In genomic region chr21:42216726-42217572, GRCh38 we compare ENCODE assay signal across 24 cellular contexts. TPM values are rescaled to one million over a fixed set of nuclear protein-coding genes. Genes with fewer than 3 reads are reported as not detected.
DNase-seq lines count a peak whose midpoint lies in the region; ATAC-seq and TF ChIP-seq lines count a peak whose summit lies in the region.
"Had no signal": no experiment of that assay in that cellular context is flagged by ENCODE, and none has a peak within 500 bp of the region (broad histone marks: within the 10 kb centered on the region; RNA-seq: fewer than 3 reads in every experiment).

No MANE protein-coding gene starts in this region.

- H3K4me3 Mint-ChIP-seq in CD4-positive, alpha-beta T cell: peak overlapping the region; percentile 70
- H3K4me3 Mint-ChIP-seq in neural progenitor cell: peak overlapping the region; percentile 46
- H3K4me3 Mint-ChIP-seq: activated CD8-positive, alpha-beta T cell treated with anti-CD3 and anti-CD28 coated beads, Interleukin-2, amount 10 ng/mL, durations not matched to agents 7 days and 5 days; activated naive CD4-positive, alpha-beta T cell treated with anti-CD3 and anti-CD28 coated beads for 36 hours; activated T-cell treated with anti-CD3 and anti-CD28 coated beads, Interleukin-2, amount 50 U/mL, for 4 hours had no signal

- H3K79me2 ChIP-seq in neural progenitor cell (ENCODE audit: low read depth): no peaks in the 10 kb centered on the region

- peaks cover 15% of the 10 kb centered on the region for H3K36me3 Mint-ChIP-seq in CD4-positive, alpha-beta T cell (ENCODE audit: low read depth)
- no peaks in the 10 kb centered on the region for H3K36me3 Mint-ChIP-seq in neural progenitor cell

- no peak overlapping the region for H3K4me3 ChIP-seq in coronary artery
- H3K4me3 ChIP-seq in neural progenitor cell: no peak overlapping the region
- H3K4me3 ChIP-seq: prostate gland, SJCRH30, testis had no signal

- H3K4me2 ChIP-seq in neural progenitor cell: no peak overlapping the region

- CTCF ChIA-PET in CD4-positive, alpha-beta T cell (lab: Charles Lee): interaction anchor here (0.7 kb wide), 1 partner anchor 24 kb away, joined by 5 read pairs; no protein-coding TSS in a partner anchor

- H2AFZ ChIP-seq in neural progenitor cell (replicated peaks): no peak overlapping the region

- no peaks in the 10 kb centered on the region for H3F3A ChIP-seq in neural progenitor cell (ENCODE audit: low read depth)

- TF ChIP-seq CTCF in CD4-positive, alpha-beta T cell (IDR thresholded peaks at IDR 0.05): no peak
- no peak for TF ChIP-seq CTCF in coronary artery (IDR thresholded peaks at IDR 0.05)
- no peak for TF ChIP-seq CTCF in neural progenitor cell (IDR thresholded peaks at IDR 0.05)

- peaks cover 9% of the 10 kb centered on the region for H3K4me1 ChIP-seq in neural progenitor cell
- H3K4me1 ChIP-seq: prostate gland, SJCRH30 had no signal

- no peak for DNase-seq in CD4-positive, alpha-beta T cell
- DNase-seq in D341Med (ENCODE audit: low spot score) (peak; percentile 22), coronary artery (ENCODE audit: low spot score) (peak; percentile 67), neural progenitor cell (ENCODE audit: low spot score) (no peak), NCI-H526 (lab: John Stamatoyannopoulos, UW) (no peak), T-helper 9 cell (no peak)
- DNase-seq: activated CD4-positive, alpha-beta T cell treated with anti-CD3 and anti-CD28 coated beads for 1 hour; activated CD8-positive, alpha-beta T cell treated with anti-CD3 and anti-CD28 coated beads, Interleukin-2, amount 10 ng/mL, durations not matched to agents 7 days and 5 days; activated naive CD4-positive, alpha-beta T cell treated with anti-CD3 and anti-CD28 coated beads for 36 hours; activated T-cell treated with anti-CD3 and anti-CD28 coated beads, Interleukin-2, amount 50 U/mL, for 4 hours; anterior cingulate cortex; dermis blood vessel endothelial cell; hippocampal formation; left colon; NCI-H1092 treated with DMSO at 0.1 percent for 48 hours; NCI-H226; NCI-H748 treated with DMSO at 0.1 percent for 48 hours; SJCRH30; stimulated activated CD4-positive, alpha-beta T cell treated with anti-CD3 and anti-CD28 coated beads, Interleukin-15, amount 100 ng/mL, for 24 hours; stimulated activated naive CD4-positive, alpha-beta T cell; T-helper 1 cell; testis had no signal

- H3K9me3 Mint-ChIP-seq in CD4-positive, alpha-beta T cell: no peaks in the 10 kb centered on the region
- H3K9me3 Mint-ChIP-seq in neural progenitor cell: peaks cover 11% of the 10 kb centered on the region

- H3K9me3 ChIP-seq in CD4-positive, alpha-beta T cell (ENCODE audit: control insufficient read depth, low read length): no peaks in the 10 kb centered on the region
- H3K9me3 ChIP-seq in neural progenitor cell (ENCODE audit: low read depth): no peaks in the 10 kb centered on the region
- H3K9me3 ChIP-seq: prostate gland, SJCRH30, testis had no signal

- H4K20me1 ChIP-seq in neural progenitor cell (ENCODE audit: low read depth): no peaks in the 10 kb centered on the region

- peaks cover 18% of the 10 kb centered on the region for H3K4me1 Mint-ChIP-seq in CD4-positive, alpha-beta T cell (ENCODE audit: low read depth)
- peaks cover 16% of the 10 kb centered on the region for H3K4me1 Mint-ChIP-seq in neural progenitor cell

- POLR2A ChIA-PET in CD4-positive, alpha-beta T cell (lab: Charles Lee): no interaction called here

- H3K36me3 ChIP-seq in neural progenitor cell: no peaks in the 10 kb centered on the region
- H3K36me3 ChIP-seq: prostate gland, SJCRH30 had no signal

- H3K27me3 Mint-ChIP-seq in CD4-positive, alpha-beta T cell: no peaks in the 10 kb centered on the region
- peaks cover 25% of the 10 kb centered on the region for H3K27me3 Mint-ChIP-seq in neural progenitor cell (ENCODE audit: insufficient read depth, low read depth)

- intact Hi-C loops in CD4-positive, alpha-beta T cell (cut with DNase I, micrococcal nuclease): loop anchor here in 1 of 2 experiments (5.0 kb wide), 1 partner anchor 40 kb away; no protein-coding TSS in a partner anchor

- peak overlapping the region; percentile 77 for H3K27ac Mint-ChIP-seq in CD4-positive, alpha-beta T cell
- no peak overlapping the region for H3K27ac Mint-ChIP-seq in neural progenitor cell
- H3K27ac Mint-ChIP-seq: activated CD8-positive, alpha-beta T cell treated with anti-CD3 and anti-CD28 coated beads, Interleukin-2, amount 10 ng/mL, durations not matched to agents 7 days and 5 days; activated naive CD4-positive, alpha-beta T cell treated with anti-CD3 and anti-CD28 coated beads for 36 hours had no signal

- H3K27me3 ChIP-seq in CD4-positive, alpha-beta T cell (ENCODE audit: control insufficient read depth, insufficient read depth, low read length): no peaks in the 10 kb centered on the region
- H3K27me3 ChIP-seq in neural progenitor cell: peaks cover 49% of the 10 kb centered on the region
- H3K27me3 ChIP-seq: testis had no signal

- no peak overlapping the region for H3K27ac ChIP-seq in CD4-positive, alpha-beta T cell (ENCODE audit: low read depth, low read length)
- H3K27ac ChIP-seq in coronary artery (no peak overlapping the region), neural progenitor cell (no peak overlapping the region)
- H3K27ac ChIP-seq: prostate gland, SJCRH30, testis had no signal

- no peak for ATAC-seq in CD4-positive, alpha-beta T cell (ENCODE audit: poor library complexity)
- ATAC-seq in HG03520 (IDR thresholded peaks at IDR 0.05; ENCODE audit: unreplicated experiment): no peak
- ATAC-seq: activated CD8-positive, alpha-beta T cell treated with anti-CD3 and anti-CD28 coated beads, Interleukin-2, amount 10 ng/mL, durations not matched to agents 7 days and 5 days; activated T-cell treated with anti-CD3 and anti-CD28 coated beads, Interleukin-2, amount 50 U/mL, for 4 hours; left colon had no signal

- H3K9ac ChIP-seq in neural progenitor cell: no peak overlapping the region

RNA-seq across cellular contexts. Expression of gene ABCG1, which starts 2.0 kb away (rescaled TPM):
- 100 to 1,000 TPM; 109 to 116 TPM for total RNA-seq in CD4-positive, alpha-beta T cell
- 1.9 and 2.0 TPM in 2 replicates for total RNA-seq in neural progenitor cell (ENCODE audit: low replicate concordance)

Comparison
In these comparisons a context has a peak if more than half of its experiments do, and no peak if none do; other contexts are left out.
1. DNase-seq: peak in D341Med (single experiment) and coronary artery (single experiment); none in CD4-positive, alpha-beta T cell (0 of 10), neural progenitor cell (single experiment), NCI-H526 (0 of 2) and T-helper 9 cell (single experiment).
2. RNA of gene ABCG1, which starts 2.0 kb away (total RNA-seq): 109 to 116 TPM in CD4-positive, alpha-beta T cell; 1.9 to 2.0 TPM in neural progenitor cell; every median in the first group is over 10 times any median in the second.